Comparison of ENCODE assay signal across 1 cellular context in the genomic region with DNA sequence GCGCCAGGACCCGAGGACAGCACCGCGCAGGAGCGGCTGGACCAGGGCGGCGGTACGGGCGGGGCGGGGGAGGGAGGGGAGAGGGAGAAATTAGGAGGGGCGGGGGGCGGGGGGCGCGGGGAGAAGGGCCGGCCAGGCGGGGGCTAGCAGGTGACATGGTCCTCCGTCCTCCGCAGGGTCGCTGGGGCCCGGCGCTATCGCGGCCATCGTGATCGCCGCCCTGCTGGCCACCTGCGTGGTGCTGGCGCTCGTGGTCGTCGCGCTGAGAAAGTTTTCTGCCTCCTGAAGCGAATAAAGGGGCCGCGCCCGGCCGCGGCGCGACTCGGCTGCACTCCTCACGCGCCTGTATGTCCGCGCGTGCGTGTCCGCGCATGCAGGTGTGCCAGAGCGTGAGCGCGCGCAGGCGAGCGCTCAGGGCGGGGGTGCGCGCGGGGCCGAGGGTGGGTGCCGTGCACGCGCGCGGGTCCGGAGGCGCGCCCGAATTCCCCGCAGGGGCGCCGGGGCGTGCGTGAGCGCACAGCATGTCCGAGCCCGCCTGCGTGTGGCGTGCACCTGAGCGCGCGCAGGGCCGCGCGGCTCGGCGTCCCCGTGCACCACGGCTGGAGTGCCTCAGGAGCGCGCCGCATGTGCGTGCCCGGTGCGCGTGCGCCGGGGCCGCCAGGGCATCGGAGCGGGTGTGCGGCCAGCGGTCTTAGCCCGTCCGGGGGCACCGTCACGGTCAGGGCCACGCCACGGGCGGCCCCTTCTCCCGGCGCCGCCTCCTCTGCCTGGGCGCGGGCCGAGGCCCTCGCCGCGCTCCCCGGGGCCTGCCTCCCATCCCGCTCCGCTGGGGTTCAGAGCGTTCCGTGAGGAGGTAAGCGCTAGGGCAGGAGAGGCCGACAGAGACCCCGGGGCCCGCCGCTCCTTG.
A peak's percentile ranks its signal among the peaks of the same experiment; 100 is the strongest.
TF ChIP-seq lines count a peak whose summit lies in the region.

No MANE protein-coding gene starts in this region.

TF ChIP-seq in WTC11, 78 proteins besides CTCF, POLR2A, EP300 and RAD21 (continued from another document):
- TF ChIP-seq, protein P1, sequence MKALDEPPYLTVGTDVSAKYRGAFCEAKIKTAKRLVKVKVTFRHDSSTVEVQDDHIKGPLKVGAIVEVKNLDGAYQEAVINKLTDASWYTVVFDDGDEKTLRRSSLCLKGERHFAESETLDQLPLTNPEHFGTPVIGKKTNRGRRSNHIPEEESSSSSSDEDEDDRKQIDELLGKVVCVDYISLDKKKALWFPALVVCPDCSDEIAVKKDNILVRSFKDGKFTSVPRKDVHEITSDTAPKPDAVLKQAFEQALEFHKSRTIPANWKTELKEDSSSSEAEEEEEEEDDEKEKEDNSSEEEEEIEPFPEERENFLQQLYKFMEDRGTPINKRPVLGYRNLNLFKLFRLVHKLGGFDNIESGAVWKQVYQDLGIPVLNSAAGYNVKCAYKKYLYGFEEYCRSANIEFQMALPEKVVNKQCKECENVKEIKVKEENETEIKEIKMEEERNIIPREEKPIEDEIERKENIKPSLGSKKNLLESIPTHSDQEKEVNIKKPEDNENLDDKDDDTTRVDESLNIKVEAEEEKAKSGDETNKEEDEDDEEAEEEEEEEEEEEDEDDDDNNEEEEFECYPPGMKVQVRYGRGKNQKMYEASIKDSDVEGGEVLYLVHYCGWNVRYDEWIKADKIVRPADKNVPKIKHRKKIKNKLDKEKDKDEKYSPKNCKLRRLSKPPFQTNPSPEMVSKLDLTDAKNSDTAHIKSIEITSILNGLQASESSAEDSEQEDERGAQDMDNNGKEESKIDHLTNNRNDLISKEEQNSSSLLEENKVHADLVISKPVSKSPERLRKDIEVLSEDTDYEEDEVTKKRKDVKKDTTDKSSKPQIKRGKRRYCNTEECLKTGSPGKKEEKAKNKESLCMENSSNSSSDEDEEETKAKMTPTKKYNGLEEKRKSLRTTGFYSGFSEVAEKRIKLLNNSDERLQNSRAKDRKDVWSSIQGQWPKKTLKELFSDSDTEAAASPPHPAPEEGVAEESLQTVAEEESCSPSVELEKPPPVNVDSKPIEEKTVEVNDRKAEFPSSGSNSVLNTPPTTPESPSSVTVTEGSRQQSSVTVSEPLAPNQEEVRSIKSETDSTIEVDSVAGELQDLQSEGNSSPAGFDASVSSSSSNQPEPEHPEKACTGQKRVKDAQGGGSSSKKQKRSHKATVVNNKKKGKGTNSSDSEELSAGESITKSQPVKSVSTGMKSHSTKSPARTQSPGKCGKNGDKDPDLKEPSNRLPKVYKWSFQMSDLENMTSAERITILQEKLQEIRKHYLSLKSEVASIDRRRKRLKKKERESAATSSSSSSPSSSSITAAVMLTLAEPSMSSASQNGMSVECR (CRISPR knock-in tag; IDR thresholded peaks at IDR 0.05; ENCODE audit: borderline replicate concordance), result no peak
- peak; percentile 75; the same call in 1 of the 2 replicates for TF ChIP-seq TP53 (CRISPR knock-in tag; IDR thresholded peaks at IDR 0.05)
- no peak for TF ChIP-seq RORB (CRISPR knock-in tag; IDR thresholded peaks at IDR 0.05)
- no peak for TF ChIP-seq TCF7 (CRISPR knock-in tag; IDR thresholded peaks at IDR 0.05; ENCODE audit: low read depth)
- TF ChIP-seq, protein P2, sequence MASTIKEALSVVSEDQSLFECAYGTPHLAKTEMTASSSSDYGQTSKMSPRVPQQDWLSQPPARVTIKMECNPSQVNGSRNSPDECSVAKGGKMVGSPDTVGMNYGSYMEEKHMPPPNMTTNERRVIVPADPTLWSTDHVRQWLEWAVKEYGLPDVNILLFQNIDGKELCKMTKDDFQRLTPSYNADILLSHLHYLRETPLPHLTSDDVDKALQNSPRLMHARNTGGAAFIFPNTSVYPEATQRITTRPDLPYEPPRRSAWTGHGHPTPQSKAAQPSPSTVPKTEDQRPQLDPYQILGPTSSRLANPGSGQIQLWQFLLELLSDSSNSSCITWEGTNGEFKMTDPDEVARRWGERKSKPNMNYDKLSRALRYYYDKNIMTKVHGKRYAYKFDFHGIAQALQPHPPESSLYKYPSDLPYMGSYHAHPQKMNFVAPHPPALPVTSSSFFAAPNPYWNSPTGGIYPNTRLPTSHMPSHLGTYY (CRISPR knock-in tag; IDR thresholded peaks at IDR 0.05), result no peak
- TF ChIP-seq ESRRA (CRISPR knock-in tag; IDR thresholded peaks at IDR 0.05; ENCODE audit: borderline replicate concordance), result 0 out of 2 replicates have a peak, but pooled peaks have one; percentile 42
- no peak for TF ChIP-seq NFATC4 (CRISPR knock-in tag; IDR thresholded peaks at IDR 0.05)
- TF ChIP-seq SMAD4 (CRISPR knock-in tag; IDR thresholded peaks at IDR 0.05), result no peak
- TF ChIP-seq, protein P3, sequence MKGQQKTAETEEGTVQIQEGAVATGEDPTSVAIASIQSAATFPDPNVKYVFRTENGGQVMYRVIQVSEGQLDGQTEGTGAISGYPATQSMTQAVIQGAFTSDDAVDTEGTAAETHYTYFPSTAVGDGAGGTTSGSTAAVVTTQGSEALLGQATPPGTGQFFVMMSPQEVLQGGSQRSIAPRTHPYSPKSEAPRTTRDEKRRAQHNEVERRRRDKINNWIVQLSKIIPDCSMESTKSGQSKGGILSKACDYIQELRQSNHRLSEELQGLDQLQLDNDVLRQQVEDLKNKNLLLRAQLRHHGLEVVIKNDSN (CRISPR knock-in tag; IDR thresholded peaks at IDR 0.05), result no peak
- TF ChIP-seq, protein P4, sequence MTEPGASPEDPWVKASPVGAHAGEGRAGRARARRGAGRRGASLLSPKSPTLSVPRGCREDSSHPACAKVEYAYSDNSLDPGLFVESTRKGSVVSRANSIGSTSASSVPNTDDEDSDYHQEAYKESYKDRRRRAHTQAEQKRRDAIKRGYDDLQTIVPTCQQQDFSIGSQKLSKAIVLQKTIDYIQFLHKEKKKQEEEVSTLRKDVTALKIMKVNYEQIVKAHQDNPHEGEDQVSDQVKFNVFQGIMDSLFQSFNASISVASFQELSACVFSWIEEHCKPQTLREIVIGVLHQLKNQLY (CRISPR knock-in tag; IDR thresholded peaks at IDR 0.05), result no peak
- TF ChIP-seq TEAD1 (CRISPR knock-in tag; IDR thresholded peaks at IDR 0.05), result 0 out of 2 replicates have a peak, but pooled peaks have one; percentile 5
- TF ChIP-seq, protein P5, sequence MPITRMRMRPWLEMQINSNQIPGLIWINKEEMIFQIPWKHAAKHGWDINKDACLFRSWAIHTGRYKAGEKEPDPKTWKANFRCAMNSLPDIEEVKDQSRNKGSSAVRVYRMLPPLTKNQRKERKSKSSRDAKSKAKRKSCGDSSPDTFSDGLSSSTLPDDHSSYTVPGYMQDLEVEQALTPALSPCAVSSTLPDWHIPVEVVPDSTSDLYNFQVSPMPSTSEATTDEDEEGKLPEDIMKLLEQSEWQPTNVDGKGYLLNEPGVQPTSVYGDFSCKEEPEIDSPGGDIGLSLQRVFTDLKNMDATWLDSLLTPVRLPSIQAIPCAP (CRISPR knock-in tag; IDR thresholded peaks at IDR 0.05), result no peak
- TF ChIP-seq, protein P6, sequence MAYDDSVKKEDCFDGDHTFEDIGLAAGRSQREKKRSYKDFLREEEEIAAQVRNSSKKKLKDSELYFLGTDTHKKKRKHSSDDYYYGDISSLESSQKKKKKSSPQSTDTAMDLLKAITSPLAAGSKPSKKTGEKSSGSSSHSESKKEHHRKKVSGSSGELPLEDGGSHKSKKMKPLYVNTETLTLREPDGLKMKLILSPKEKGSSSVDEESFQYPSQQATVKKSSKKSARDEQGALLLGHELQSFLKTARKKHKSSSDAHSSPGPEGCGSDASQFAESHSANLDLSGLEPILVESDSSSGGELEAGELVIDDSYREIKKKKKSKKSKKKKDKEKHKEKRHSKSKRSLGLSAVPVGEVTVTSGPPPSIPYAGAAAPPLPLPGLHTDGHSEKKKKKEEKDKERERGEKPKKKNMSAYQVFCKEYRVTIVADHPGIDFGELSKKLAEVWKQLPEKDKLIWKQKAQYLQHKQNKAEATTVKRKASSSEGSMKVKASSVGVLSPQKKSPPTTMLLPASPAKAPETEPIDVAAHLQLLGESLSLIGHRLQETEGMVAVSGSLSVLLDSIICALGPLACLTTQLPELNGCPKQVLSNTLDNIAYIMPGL (CRISPR knock-in tag; IDR thresholded peaks at IDR 0.05), result no peak
- TF ChIP-seq, protein P7, sequence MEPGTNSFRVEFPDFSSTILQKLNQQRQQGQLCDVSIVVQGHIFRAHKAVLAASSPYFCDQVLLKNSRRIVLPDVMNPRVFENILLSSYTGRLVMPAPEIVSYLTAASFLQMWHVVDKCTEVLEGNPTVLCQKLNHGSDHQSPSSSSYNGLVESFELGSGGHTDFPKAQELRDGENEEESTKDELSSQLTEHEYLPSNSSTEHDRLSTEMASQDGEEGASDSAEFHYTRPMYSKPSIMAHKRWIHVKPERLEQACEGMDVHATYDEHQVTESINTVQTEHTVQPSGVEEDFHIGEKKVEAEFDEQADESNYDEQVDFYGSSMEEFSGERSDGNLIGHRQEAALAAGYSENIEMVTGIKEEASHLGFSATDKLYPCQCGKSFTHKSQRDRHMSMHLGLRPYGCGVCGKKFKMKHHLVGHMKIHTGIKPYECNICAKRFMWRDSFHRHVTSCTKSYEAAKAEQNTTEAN (CRISPR knock-in tag; IDR thresholded peaks at IDR 0.05), result no peak
- TF ChIP-seq, protein P8, sequence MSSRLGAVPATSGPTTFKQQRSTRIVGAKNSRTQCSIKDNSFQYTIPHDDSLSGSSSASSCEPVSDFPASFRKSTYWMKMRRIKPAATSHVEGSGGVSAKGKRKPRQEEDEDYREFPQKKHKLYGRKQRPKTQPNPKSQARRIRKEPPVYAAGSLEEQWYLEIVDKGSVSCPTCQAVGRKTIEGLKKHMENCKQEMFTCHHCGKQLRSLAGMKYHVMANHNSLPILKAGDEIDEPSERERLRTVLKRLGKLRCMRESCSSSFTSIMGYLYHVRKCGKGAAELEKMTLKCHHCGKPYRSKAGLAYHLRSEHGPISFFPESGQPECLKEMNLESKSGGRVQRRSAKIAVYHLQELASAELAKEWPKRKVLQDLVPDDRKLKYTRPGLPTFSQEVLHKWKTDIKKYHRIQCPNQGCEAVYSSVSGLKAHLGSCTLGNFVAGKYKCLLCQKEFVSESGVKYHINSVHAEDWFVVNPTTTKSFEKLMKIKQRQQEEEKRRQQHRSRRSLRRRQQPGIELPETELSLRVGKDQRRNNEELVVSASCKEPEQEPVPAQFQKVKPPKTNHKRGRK (CRISPR knock-in tag; IDR thresholded peaks at IDR 0.05; ENCODE audit: borderline replicate concordance), result no peak
- TF ChIP-seq, protein P9, sequence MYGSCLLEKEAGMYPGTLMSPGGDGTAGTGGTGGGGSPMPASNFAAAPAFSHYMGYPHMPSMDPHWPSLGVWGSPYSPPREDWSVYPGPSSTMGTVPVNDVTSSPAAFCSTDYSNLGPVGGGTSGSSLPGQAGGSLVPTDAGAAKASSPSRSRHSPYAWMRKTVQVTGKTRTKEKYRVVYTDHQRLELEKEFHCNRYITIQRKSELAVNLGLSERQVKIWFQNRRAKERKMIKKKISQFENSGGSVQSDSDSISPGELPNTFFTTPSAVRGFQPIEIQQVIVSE (CRISPR knock-in tag; IDR thresholded peaks at IDR 0.05; ENCODE audit: borderline replicate concordance), result no peak
- TF ChIP-seq MYBL2 (CRISPR knock-in tag; IDR thresholded peaks at IDR 0.05), result no peak
- TF ChIP-seq, protein P10, sequence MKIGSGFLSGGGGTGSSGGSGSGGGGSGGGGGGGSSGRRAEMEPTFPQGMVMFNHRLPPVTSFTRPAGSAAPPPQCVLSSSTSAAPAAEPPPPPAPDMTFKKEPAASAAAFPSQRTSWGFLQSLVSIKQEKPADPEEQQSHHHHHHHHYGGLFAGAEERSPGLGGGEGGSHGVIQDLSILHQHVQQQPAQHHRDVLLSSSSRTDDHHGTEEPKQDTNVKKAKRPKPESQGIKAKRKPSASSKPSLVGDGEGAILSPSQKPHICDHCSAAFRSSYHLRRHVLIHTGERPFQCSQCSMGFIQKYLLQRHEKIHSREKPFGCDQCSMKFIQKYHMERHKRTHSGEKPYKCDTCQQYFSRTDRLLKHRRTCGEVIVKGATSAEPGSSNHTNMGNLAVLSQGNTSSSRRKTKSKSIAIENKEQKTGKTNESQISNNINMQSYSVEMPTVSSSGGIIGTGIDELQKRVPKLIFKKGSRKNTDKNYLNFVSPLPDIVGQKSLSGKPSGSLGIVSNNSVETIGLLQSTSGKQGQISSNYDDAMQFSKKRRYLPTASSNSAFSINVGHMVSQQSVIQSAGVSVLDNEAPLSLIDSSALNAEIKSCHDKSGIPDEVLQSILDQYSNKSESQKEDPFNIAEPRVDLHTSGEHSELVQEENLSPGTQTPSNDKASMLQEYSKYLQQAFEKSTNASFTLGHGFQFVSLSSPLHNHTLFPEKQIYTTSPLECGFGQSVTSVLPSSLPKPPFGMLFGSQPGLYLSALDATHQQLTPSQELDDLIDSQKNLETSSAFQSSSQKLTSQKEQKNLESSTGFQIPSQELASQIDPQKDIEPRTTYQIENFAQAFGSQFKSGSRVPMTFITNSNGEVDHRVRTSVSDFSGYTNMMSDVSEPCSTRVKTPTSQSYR (CRISPR knock-in tag; IDR thresholded peaks at IDR 0.05), result no peak
- TF ChIP-seq MXD4 (CRISPR knock-in tag; IDR thresholded peaks at IDR 0.05; ENCODE audit: borderline replicate concordance), result no peak
- no peak for TF ChIP-seq OVOL2 (CRISPR knock-in tag; IDR thresholded peaks at IDR 0.05; ENCODE audit: borderline replicate concordance)
- no peak for TF ChIP-seq ZNF232 (CRISPR knock-in tag; IDR thresholded peaks at IDR 0.05)
- TF ChIP-seq, protein P11, sequence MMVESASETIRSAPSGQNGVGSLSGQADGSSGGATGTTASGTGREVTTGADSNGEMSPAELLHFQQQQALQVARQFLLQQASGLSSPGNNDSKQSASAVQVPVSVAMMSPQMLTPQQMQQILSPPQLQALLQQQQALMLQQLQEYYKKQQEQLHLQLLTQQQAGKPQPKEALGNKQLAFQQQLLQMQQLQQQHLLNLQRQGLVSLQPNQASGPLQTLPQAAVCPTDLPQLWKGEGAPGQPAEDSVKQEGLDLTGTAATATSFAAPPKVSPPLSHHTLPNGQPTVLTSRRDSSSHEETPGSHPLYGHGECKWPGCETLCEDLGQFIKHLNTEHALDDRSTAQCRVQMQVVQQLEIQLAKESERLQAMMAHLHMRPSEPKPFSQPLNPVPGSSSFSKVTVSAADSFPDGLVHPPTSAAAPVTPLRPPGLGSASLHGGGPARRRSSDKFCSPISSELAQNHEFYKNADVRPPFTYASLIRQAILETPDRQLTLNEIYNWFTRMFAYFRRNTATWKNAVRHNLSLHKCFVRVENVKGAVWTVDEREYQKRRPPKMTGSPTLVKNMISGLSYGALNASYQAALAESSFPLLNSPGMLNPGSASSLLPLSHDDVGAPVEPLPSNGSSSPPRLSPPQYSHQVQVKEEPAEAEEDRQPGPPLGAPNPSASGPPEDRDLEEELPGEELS (CRISPR knock-in tag; IDR thresholded peaks at IDR 0.05), result 0 out of 2 replicates have a peak, but pooled peaks have one; percentile 9
- TF ChIP-seq, protein P12, sequence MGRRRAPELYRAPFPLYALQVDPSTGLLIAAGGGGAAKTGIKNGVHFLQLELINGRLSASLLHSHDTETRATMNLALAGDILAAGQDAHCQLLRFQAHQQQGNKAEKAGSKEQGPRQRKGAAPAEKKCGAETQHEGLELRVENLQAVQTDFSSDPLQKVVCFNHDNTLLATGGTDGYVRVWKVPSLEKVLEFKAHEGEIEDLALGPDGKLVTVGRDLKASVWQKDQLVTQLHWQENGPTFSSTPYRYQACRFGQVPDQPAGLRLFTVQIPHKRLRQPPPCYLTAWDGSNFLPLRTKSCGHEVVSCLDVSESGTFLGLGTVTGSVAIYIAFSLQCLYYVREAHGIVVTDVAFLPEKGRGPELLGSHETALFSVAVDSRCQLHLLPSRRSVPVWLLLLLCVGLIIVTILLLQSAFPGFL (CRISPR knock-in tag; IDR thresholded peaks at IDR 0.05; ENCODE audit: borderline replicate concordance), result no peak
- no peak for TF ChIP-seq ZNF396 (CRISPR knock-in tag; IDR thresholded peaks at IDR 0.05; ENCODE audit: borderline replicate concordance)
- no peak for TF ChIP-seq NR2C2 (CRISPR knock-in tag; IDR thresholded peaks at IDR 0.05)
- no peak for TF ChIP-seq IRF2 (CRISPR knock-in tag; IDR thresholded peaks at IDR 0.05; ENCODE audit: borderline replicate concordance, low read depth)
- TF ChIP-seq ELF4 (CRISPR knock-in tag; IDR thresholded peaks at IDR 0.05; ENCODE audit: low read depth), result no peak
- TF ChIP-seq FOXP1 (CRISPR knock-in tag; IDR thresholded peaks at IDR 0.05; ENCODE audit: borderline replicate concordance), result peak; percentile 59; the same call in 1 of the 2 replicates
- TF ChIP-seq JAZF1 (CRISPR knock-in tag; IDR thresholded peaks at IDR 0.05), result no peak
- TF ChIP-seq ZBTB21 (CRISPR knock-in tag; IDR thresholded peaks at IDR 0.05; ENCODE audit: borderline replicate concordance), result no peak
- no peak for TF ChIP-seq SOX15 (CRISPR knock-in tag; IDR thresholded peaks at IDR 0.05)
- TF ChIP-seq FOXJ3 (CRISPR knock-in tag; IDR thresholded peaks at IDR 0.05; ENCODE audit: borderline replicate concordance), result no peak
